ENCODE assay signal across 17 cellular contexts in genomic region chr2:195548198-195548940, GRCh38.
DNase-seq lines count a peak whose midpoint lies in the region; ATAC-seq and FAIRE-seq lines count a peak whose summit lies in the region.
"Had no signal": no experiment of that assay in that cellular context is flagged by ENCODE, and none has a peak within 500 bp of the region (broad histone marks: within the 10 kb centered on the region; RNA-seq: fewer than 3 reads in every experiment).

No MANE protein-coding gene starts in this region.

- FAIRE-seq in RCC 7860 (lab: Jason Lieb, UNC): no peak
- FAIRE-seq: GM12878, H1 had no signal

- intact Hi-C loops in activated CD4-positive, alpha-beta T cell treated with anti-CD3 and anti-CD28 coated beads for 36 hours (cut with DNase I, micrococcal nuclease): no loop called here

- ATAC-seq in activated CD4-positive, alpha-beta T cell treated with anti-CD3 and anti-CD28 coated beads for 36 hours: no peak
- ATAC-seq in activated naive CD8-positive, alpha-beta T cell treated with anti-CD3 and anti-CD28 coated beads, Interleukin-2, amount 10 ng/mL, durations not matched to agents 7 days and 5 days (ENCODE audit: low read depth): no peak
- no peak for ATAC-seq in activated naive CD8-positive, alpha-beta T cell treated with anti-CD3 and anti-CD28 coated beads, Interleukin-2, amount 50 U/mL, for 24 hours
- ATAC-seq in activated T-helper 17 cell treated with anti-CD3 and anti-CD28 coated beads, Interleukin-2, amount 50 U/mL, for 72 hours (replicated peaks): no peak
- ATAC-seq: GM12878, Panc1 had no signal

- POLR2A ChIA-PET in activated CD4-positive, alpha-beta T cell treated with anti-CD3 and anti-CD28 coated beads for 36 hours (lab: Charles Lee): interaction anchor here (1.6 kb wide), 1 partner anchor 11 kb away, joined by 4 read pairs; no protein-coding TSS in a partner anchor
- POLR2A ChIA-PET in activated naive CD8-positive, alpha-beta T cell treated with anti-CD3 and anti-CD28 coated beads, Interleukin-2, amount 10 ng/mL, durations not matched to agents 7 days and 5 days (lab: Charles Lee): interaction anchor here (0.9 to 1.7 kb wide), 3 partner anchors 14 to 110 kb away, joined by 3 to 5 read pairs (median 3); partner anchors contain the start of gene SLC39A10

- H3K9me3 Mint-ChIP-seq in activated CD4-positive, alpha-beta T cell treated with anti-CD3 and anti-CD28 coated beads for 36 hours (ENCODE audit: low read depth): peaks cover 12% of the 10 kb centered on the region
- H3K9me3 Mint-ChIP-seq in activated naive CD8-positive, alpha-beta T cell treated with anti-CD3 and anti-CD28 coated beads, Interleukin-2, amount 10 ng/mL, durations not matched to agents 7 days and 5 days: peaks cover 22% of the 10 kb centered on the region
- peaks cover 12% of the 10 kb centered on the region for H3K9me3 Mint-ChIP-seq in activated naive CD8-positive, alpha-beta T cell treated with anti-CD3 and anti-CD28 coated beads, Interleukin-2, amount 50 U/mL, for 24 hours
- H3K9me3 Mint-ChIP-seq in activated T-helper 17 cell treated with anti-CD3 and anti-CD28 coated beads, Interleukin-2, amount 50 U/mL, for 72 hours: peaks cover 12% of the 10 kb centered on the region

- H3K27me3 Mint-ChIP-seq in activated CD4-positive, alpha-beta T cell treated with anti-CD3 and anti-CD28 coated beads for 36 hours: no peaks in the 10 kb centered on the region
- no peaks in the 10 kb centered on the region for H3K27me3 Mint-ChIP-seq in activated naive CD8-positive, alpha-beta T cell treated with anti-CD3 and anti-CD28 coated beads, Interleukin-2, amount 10 ng/mL, durations not matched to agents 7 days and 5 days
- no peaks in the 10 kb centered on the region for H3K27me3 Mint-ChIP-seq in activated naive CD8-positive, alpha-beta T cell treated with anti-CD3 and anti-CD28 coated beads, Interleukin-2, amount 50 U/mL, for 24 hours
- H3K27me3 Mint-ChIP-seq in activated T-helper 17 cell treated with anti-CD3 and anti-CD28 coated beads, Interleukin-2, amount 50 U/mL, for 72 hours: no peaks in the 10 kb centered on the region
- H3K27me3 Mint-ChIP-seq: CD4-positive, alpha-beta T cell had no signal

- DNase-seq in activated CD4-positive, alpha-beta T cell treated with anti-CD3 and anti-CD28 coated beads for 36 hours: no peak
- no peak for DNase-seq in activated CD4-positive, alpha-beta T cell treated with anti-CD3 and anti-CD28 coated beads for 48 hours
- DNase-seq in activated naive CD8-positive, alpha-beta T cell treated with anti-CD3 and anti-CD28 coated beads, Interleukin-2, amount 10 ng/mL, durations not matched to agents 7 days and 5 days: no peak
- no peak for DNase-seq in activated naive CD8-positive, alpha-beta T cell treated with anti-CD3 and anti-CD28 coated beads, Interleukin-2, amount 50 U/mL, for 24 hours
- DNase-seq in RCC 7860 (ENCODE audit: low spot score): no peak
- no peak for DNase-seq in NCI-H510A (lab: John Stamatoyannopoulos, UW)
- DNase-seq in epidermal melanocyte (ENCODE audit: insufficient read length, low spot score): no peak
- DNase-seq: BE2C; CD4-positive, alpha-beta T cell; EL; NCI-H1105; NCI-H2081; NCI-H446 treated with DMSO at 0.1 percent for 48 hours had no signal

- H3K4me3 Mint-ChIP-seq in activated CD4-positive, alpha-beta T cell treated with anti-CD3 and anti-CD28 coated beads for 36 hours: no peak overlapping the region
- H3K4me3 Mint-ChIP-seq in activated naive CD8-positive, alpha-beta T cell treated with anti-CD3 and anti-CD28 coated beads, Interleukin-2, amount 10 ng/mL, durations not matched to agents 7 days and 5 days: no peak overlapping the region
- H3K4me3 Mint-ChIP-seq in activated naive CD8-positive, alpha-beta T cell treated with anti-CD3 and anti-CD28 coated beads, Interleukin-2, amount 50 U/mL, for 24 hours: no peak overlapping the region
- H3K4me3 Mint-ChIP-seq in activated T-helper 17 cell treated with anti-CD3 and anti-CD28 coated beads, Interleukin-2, amount 50 U/mL, for 72 hours: no peak overlapping the region
- H3K4me3 Mint-ChIP-seq: CD4-positive, alpha-beta T cell had no signal

- peaks cover 35% of the 10 kb centered on the region for H3K36me3 Mint-ChIP-seq in activated CD4-positive, alpha-beta T cell treated with anti-CD3 and anti-CD28 coated beads for 36 hours (ENCODE audit: low read depth)
- H3K36me3 Mint-ChIP-seq in activated naive CD8-positive, alpha-beta T cell treated with anti-CD3 and anti-CD28 coated beads, Interleukin-2, amount 10 ng/mL, durations not matched to agents 7 days and 5 days: peaks cover 46% of the 10 kb centered on the region
- H3K36me3 Mint-ChIP-seq in activated naive CD8-positive, alpha-beta T cell treated with anti-CD3 and anti-CD28 coated beads, Interleukin-2, amount 50 U/mL, for 24 hours (ENCODE audit: low read depth): peaks cover 2% of the 10 kb centered on the region
- H3K36me3 Mint-ChIP-seq in activated T-helper 17 cell treated with anti-CD3 and anti-CD28 coated beads, Interleukin-2, amount 50 U/mL, for 72 hours (ENCODE audit: low read depth): peaks cover 6% of the 10 kb centered on the region

- peaks cover 66% of the 10 kb centered on the region for H3K4me1 Mint-ChIP-seq in activated CD4-positive, alpha-beta T cell treated with anti-CD3 and anti-CD28 coated beads for 36 hours
- H3K4me1 Mint-ChIP-seq in activated naive CD8-positive, alpha-beta T cell treated with anti-CD3 and anti-CD28 coated beads, Interleukin-2, amount 10 ng/mL, durations not matched to agents 7 days and 5 days: peaks cover 39% of the 10 kb centered on the region
- peaks cover 36% of the 10 kb centered on the region for H3K4me1 Mint-ChIP-seq in activated naive CD8-positive, alpha-beta T cell treated with anti-CD3 and anti-CD28 coated beads, Interleukin-2, amount 50 U/mL, for 24 hours
- peaks cover 26% of the 10 kb centered on the region for H3K4me1 Mint-ChIP-seq in activated T-helper 17 cell treated with anti-CD3 and anti-CD28 coated beads, Interleukin-2, amount 50 U/mL, for 72 hours

- H3K27ac Mint-ChIP-seq in activated CD4-positive, alpha-beta T cell treated with anti-CD3 and anti-CD28 coated beads for 36 hours: peak overlapping the region; percentile 55
- peak overlapping the region; percentile 70 for H3K27ac Mint-ChIP-seq in activated naive CD8-positive, alpha-beta T cell treated with anti-CD3 and anti-CD28 coated beads, Interleukin-2, amount 10 ng/mL, durations not matched to agents 7 days and 5 days
- H3K27ac Mint-ChIP-seq in activated naive CD8-positive, alpha-beta T cell treated with anti-CD3 and anti-CD28 coated beads, Interleukin-2, amount 50 U/mL, for 24 hours: no peak overlapping the region
- peak overlapping the region; percentile 49 for H3K27ac Mint-ChIP-seq in activated T-helper 17 cell treated with anti-CD3 and anti-CD28 coated beads, Interleukin-2, amount 50 U/mL, for 72 hours
- H3K27ac Mint-ChIP-seq: CD4-positive, alpha-beta T cell had no signal

- CTCF ChIA-PET in activated CD4-positive, alpha-beta T cell treated with anti-CD3 and anti-CD28 coated beads for 36 hours (lab: Charles Lee): no interaction called here
